1 cellular context compared by ENCODE assay signal in genomic region chr12:122980192-122981035, GRCh38.
TF ChIP-seq lines count a peak whose summit lies in the region.

Gene ARL6IP4 (plus strand): TSS chr12:122980681. CDS start chr12:122981140, 459 bp downstream.

TF ChIP-seq in H1, 55 proteins besides CTCF, POLR2A, EP300 and RAD21:
- TF ChIP-seq SUZ12 (IDR thresholded peaks at IDR 0.05; ENCODE audit: low read length) (no peak), RBBP5 (IDR thresholded peaks at IDR 0.05; ENCODE audit: borderline replicate concordance, low read depth, low read length) (peak; percentile 68), HDAC6 (IDR thresholded peaks at IDR 0.05; ENCODE audit: low read depth, low read length) (no peak), ATF2 (IDR thresholded peaks at IDR 0.05; ENCODE audit: low read length) (no peak), TBP (IDR thresholded peaks at IDR 0.05; ENCODE audit: low read depth, low read length) (peak; percentile 58; the same call in 1 of the 2 replicates), TAF7 (optimal IDR thresholded peaks at IDR 0.05; ENCODE audit: borderline replicate concordance, low read depth, low read length) (peak; percentile 74), TAF1 (IDR thresholded peaks at IDR 0.05; ENCODE audit: low read depth, low read length) (peak; percentile 70), KDM4A (IDR thresholded peaks at IDR 0.05; ENCODE audit: low read depth, low read length, severe bottlenecking) (peak; percentile 82), PHF8 (conservative IDR thresholded peaks at IDR 0.05; ENCODE audit: low read depth, low read length) (peak; percentile 80), GABPA (IDR thresholded peaks at IDR 0.05; ENCODE audit: borderline replicate concordance, insufficient read depth, low read length) (peak; percentile 92), SIN3A (conservative IDR thresholded peaks at IDR 0.05 in 1 of 2, IDR thresholded peaks at IDR 0.05 in 1 of 2; ENCODE audit: low read depth in 1 of 2, low read length in 2 of 2) (peak in 1 of 2 experiments; percentile 30; a peak in 2 of 4 replicates), CBX5 (IDR thresholded peaks at IDR 0.05; ENCODE audit: low read depth, low read length) (no peak), ASH2L (IDR thresholded peaks at IDR 0.05; ENCODE audit: low read length) (peak; percentile 76), CHD2 (IDR thresholded peaks at IDR 0.05; ENCODE audit: low read length) (peak; percentile 5; the same call in 1 of the 2 replicates), KDM5A (IDR thresholded peaks at IDR 0.05; ENCODE audit: low read length) (0 out of 2 replicates have a peak, but pooled peaks have one; percentile 29), EGR1 (IDR thresholded peaks at IDR 0.05; ENCODE audit: borderline replicate concordance, low read depth, low read length) (0 out of 2 replicates have a peak, but pooled peaks have one; percentile 21), CEBPB (IDR thresholded peaks at IDR 0.05; ENCODE audit: low read depth, low read length) (no peak), SIX5 (IDR thresholded peaks at IDR 0.05; ENCODE audit: low read depth, low read length) (no peak), POLR2AphosphoS5 (IDR thresholded peaks at IDR 0.05; ENCODE audit: low read depth, low read length) (0 out of 2 replicates have a peak, but pooled peaks have one; percentile 29)
- TF ChIP-seq, protein P1, sequence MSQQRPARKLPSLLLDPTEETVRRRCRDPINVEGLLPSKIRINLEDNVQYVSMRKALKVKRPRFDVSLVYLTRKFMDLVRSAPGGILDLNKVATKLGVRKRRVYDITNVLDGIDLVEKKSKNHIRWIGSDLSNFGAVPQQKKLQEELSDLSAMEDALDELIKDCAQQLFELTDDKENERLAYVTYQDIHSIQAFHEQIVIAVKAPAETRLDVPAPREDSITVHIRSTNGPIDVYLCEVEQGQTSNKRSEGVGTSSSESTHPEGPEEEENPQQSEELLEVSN (IDR thresholded peaks at IDR 0.05), result peak; percentile 57
